ENCODE assay signal across 29 cellular contexts in the genomic region with DNA sequence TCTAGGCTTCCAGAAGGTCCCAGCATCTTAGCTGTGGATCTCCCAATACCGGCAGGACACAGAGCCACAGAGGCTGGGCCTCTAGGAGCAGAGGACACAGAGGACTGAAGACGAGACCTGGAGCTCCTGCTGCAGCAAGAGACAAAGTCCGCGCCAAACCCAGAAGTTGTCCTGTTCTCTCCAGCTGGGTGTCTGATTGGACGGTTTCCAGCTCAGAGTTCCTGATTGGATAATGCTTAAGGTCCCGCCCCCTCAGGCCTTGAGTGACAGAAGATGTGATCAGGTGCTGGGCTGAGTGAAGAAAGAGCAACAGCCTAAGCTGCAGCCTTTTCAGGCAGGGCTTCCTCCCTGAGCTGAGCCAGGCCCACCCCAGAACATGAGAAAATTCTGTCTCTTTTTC.
"Had no signal": no experiment of that assay in that cellular context is flagged by ENCODE, and none has a peak within 500 bp of the region (broad histone marks: within the 10 kb centered on the region; RNA-seq: fewer than 3 reads in every experiment).

No MANE protein-coding gene starts in this region.

- ATAC-seq: activated naive CD4-positive, alpha-beta T cell treated with anti-CD3 and anti-CD28 coated beads, Interleukin-2, amount 50 U/mL, for 72 hours; activated T-cell treated with anti-CD3 and anti-CD28 coated beads, Interleukin-2, amount 50 U/mL, for 72 hours; heart right ventricle; left lung; lower lobe of right lung; naive thymus-derived CD8-positive, alpha-beta T cell; pancreas; sciatic nerve had no signal

- H3K36me3 ChIP-seq: esophagus squamous epithelium, heart right ventricle, left lung, lower lobe of right lung, pancreas, prostate gland, thyroid gland, upper lobe of left lung had no signal

- H3K4me3 ChIP-seq: esophagus squamous epithelium, heart right ventricle, left lung, lower lobe of right lung, pancreas, prostate gland, skin epidermis, thyroid gland, upper lobe of left lung had no signal

- H3K27me3 ChIP-seq: esophagus squamous epithelium, heart right ventricle, left lung, pancreas, thyroid gland, upper lobe of left lung had no signal

- H3K27ac ChIP-seq: epithelial cell of prostate, esophagus squamous epithelium, heart right ventricle, left lung, lower lobe of right lung, pancreas, prostate gland, skin epidermis, thyroid gland, upper lobe of left lung, VCaP had no signal

- H3K9me3 ChIP-seq: pancreas, prostate gland, thyroid gland had no signal

- DNase-seq: activated CD4-positive, alpha-beta T cell treated with anti-CD3 and anti-CD28 coated beads for 4 hours; activated CD4-positive, alpha-beta T cell treated with anti-CD3 and anti-CD28 coated beads, Interleukin-2, amount 50 U/mL, for 4 hours; activated naive CD4-positive, alpha-beta T cell; activated T-cell treated with anti-CD3 and anti-CD28 coated beads for 4 hours; activated T-cell treated with anti-CD3 and anti-CD28 coated beads, Interleukin-2, amount 50 U/mL, for 72 hours; dermis blood vessel endothelial cell; effector CD8-positive, alpha-beta T cell; esophagus squamous epithelium; foreskin melanocyte; heart right ventricle; kidney glomerular epithelial cell; left lung; lower lobe of right lung; mesenchymal stem cell; naive thymus-derived CD8-positive, alpha-beta T cell; nucleus accumbens; retina; stimulated activated CD4-positive, alpha-beta T cell treated with anti-CD3 and anti-CD28 coated beads, Interleukin-12 subunit alpha, Interleukin-12 subunit beta, amount 100 ng/mL, for 4 hours; stimulated activated CD4-positive, alpha-beta T cell treated with anti-CD3 and anti-CD28 coated beads, Interleukin-4, amount 100 ng/mL, for 1 hour; substantia nigra; thyroid gland had no signal

- H3K4me1 ChIP-seq: esophagus squamous epithelium, heart right ventricle, left lung, lower lobe of right lung, pancreas, prostate gland, upper lobe of left lung had no signal
